ENCODE assay signal across 15 cellular contexts in the genomic region with DNA sequence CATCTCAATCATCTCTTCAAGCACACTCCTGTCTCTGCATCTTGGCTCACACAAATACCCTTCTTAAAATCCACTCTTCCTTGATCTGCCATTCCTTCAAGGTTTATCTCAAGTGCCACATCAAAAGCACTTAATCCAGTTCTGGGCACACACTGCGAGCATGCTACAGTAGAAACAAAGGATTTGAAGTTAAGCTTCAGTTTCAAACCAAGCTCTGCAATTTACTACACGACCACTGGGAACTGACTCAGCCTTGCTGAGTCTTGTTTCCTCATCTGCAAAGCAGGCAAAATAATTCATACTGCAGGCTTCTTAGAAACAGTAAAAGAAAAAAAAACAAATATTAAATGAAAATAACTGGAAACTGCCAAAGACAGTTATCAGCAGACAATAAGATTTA. TPM values are rescaled to one million over a fixed set of nuclear protein-coding genes. Genes with fewer than 3 reads are reported as not detected.
DNase-seq lines count a peak whose midpoint lies in the region; ATAC-seq, FAIRE-seq and TF ChIP-seq lines count a peak whose summit lies in the region.
"Had no signal": no experiment of that assay in that cellular context is flagged by ENCODE, and none has a peak within 500 bp of the region (broad histone marks: within the 10 kb centered on the region; RNA-seq: fewer than 3 reads in every experiment).

No MANE protein-coding gene starts in this region.

- H3K9me3 ChIP-seq in Caco-2 = no peaks in the 10 kb centered on the region
- H3K9me3 ChIP-seq in keratinocyte (ENCODE audit: control insufficient read depth, low read depth, low read length) = no peaks in the 10 kb centered on the region

- POLR2A ChIA-PET in Caco-2 (lab: Charles Lee) = no interaction called here

- no peak overlapping the region for H3K4me3 ChIP-seq in Caco-2 (ENCODE audit: low read depth, low read length)
- no peak overlapping the region for H3K4me3 ChIP-seq in HFF-Myc (replicated peaks; ENCODE audit: low read depth, low read length)
- H3K4me3 ChIP-seq in keratinocyte (ENCODE audit: control insufficient read depth in 2 of 3, extremely low read depth in 1 of 3, insufficient read depth in 2 of 3, low read depth in 1 of 3, low read length in 3 of 3) = no peak overlapping the region

- peak overlapping the region; percentile 55 for H3K27ac ChIP-seq in keratinocyte (ENCODE audit: control insufficient read depth, insufficient read depth, low read length)

- no peaks in the 10 kb centered on the region for H3K9me1 ChIP-seq in keratinocyte (ENCODE audit: control insufficient read depth, extremely low read depth, insufficient read depth, low read length)

- H3K27me3 ChIP-seq in Caco-2 (replicated peaks; ENCODE audit: control insufficient read depth, insufficient read depth, low read length) = no peaks in the 10 kb centered on the region
- no peaks in the 10 kb centered on the region for H3K27me3 ChIP-seq in keratinocyte (ENCODE audit: control insufficient read depth, extremely low read depth, insufficient read depth, low read length)

- H3K4me1 ChIP-seq in Caco-2 (peaks cover 49% of the 10 kb centered on the region), keratinocyte (ENCODE audit: control insufficient read depth, extremely low read depth, insufficient read depth, low read length) (peaks cover 44% of the 10 kb centered on the region)

- no peaks in the 10 kb centered on the region for H3K79me2 ChIP-seq in keratinocyte (ENCODE audit: control insufficient read depth, insufficient read depth, low read length)

- ATAC-seq in HG03139 (IDR thresholded peaks at IDR 0.05; ENCODE audit: unreplicated experiment) = no peak
- ATAC-seq: CD8-positive, alpha-beta T cell; stimulated activated naive CD8-positive, alpha-beta T cell treated with anti-CD3 and anti-CD28 coated beads, Interleukin-15, amount 100 ng/mL, for 72 hours had no signal

- peak; percentile 57 for FAIRE-seq in keratinocyte (lab: Jason Lieb, UNC)

- no peak overlapping the region for H3K9ac ChIP-seq in keratinocyte (ENCODE audit: control insufficient read depth, extremely low read depth, insufficient read depth, low read length)

- no peaks in the 10 kb centered on the region for H3K9me3 Mint-ChIP-seq in Caco-2 (ENCODE audit: unreplicated experiment)
- H3K9me3 Mint-ChIP-seq: CD8-positive, alpha-beta T cell; stimulated activated naive CD8-positive, alpha-beta T cell treated with anti-CD3 and anti-CD28 coated beads, Interleukin-15, amount 100 ng/mL, for 72 hours had no signal

- peaks cover 73% of the 10 kb centered on the region for H3K36me3 Mint-ChIP-seq in Caco-2 (ENCODE audit: insufficient read depth, unreplicated experiment)

- peak overlapping the region; percentile 3 for H3K4me2 ChIP-seq in keratinocyte (ENCODE audit: control insufficient read depth, extremely low read depth, insufficient read depth, low read depth, low read length)

- DNase-seq in Caco-2 (no peak), HFF-Myc (ENCODE audit: extremely low read depth, low read depth) (peak; percentile 2), amniotic epithelial cell (ENCODE audit: low read depth) (peak; percentile 63), keratinocyte (ENCODE audit: low read depth, low spot score) (no peak), HPDE6-E6E7 (ENCODE audit: extremely low spot score) (no peak), NAMALWA (ENCODE audit: low spot score) (no peak), DMS53 (lab: John Stamatoyannopoulos, UW) (no peak)
- DNase-seq: activated CD4-positive, CD25-positive, alpha-beta regulatory T cell treated with anti-CD3 and anti-CD28 coated beads, Interleukin-2, amount 50 U/mL, for 72 hours; CD8-positive, alpha-beta T cell; NCI-H1105 treated with DMSO at 0.1 percent for 48 hours; NCI-H526 treated with DMSO at 0.1 percent for 48 hours; Right ventricle myocardium superior; stimulated activated CD4-positive, alpha-beta T cell treated with anti-CD3 and anti-CD28 coated beads, Interleukin-4, amount 100 ng/mL, for 4 hours; stimulated activated naive CD8-positive, alpha-beta T cell treated with anti-CD3 and anti-CD28 coated beads, Interleukin-15, amount 100 ng/mL, for 72 hours had no signal

- CTCF ChIA-PET in Caco-2 (lab: Charles Lee) = no interaction called here

- BruUV-seq in Caco-2 (replicated peaks; lab: Mats Ljungman, UMichigan) = TSS peak; percentile 20

- H3K4me1 Mint-ChIP-seq in Caco-2 (ENCODE audit: low read depth, unreplicated experiment) = peaks cover 19% of the 10 kb centered on the region
- H3K4me1 Mint-ChIP-seq: stimulated activated naive CD8-positive, alpha-beta T cell treated with anti-CD3 and anti-CD28 coated beads, Interleukin-15, amount 100 ng/mL, for 72 hours had no signal

- intact Hi-C loops in Caco-2 (cut with micrococcal nuclease; ENCODE audit: unreplicated experiment) = loop anchor here (2.0 kb wide), 1 partner anchor 57 kb away; no protein-coding TSS in a partner anchor

- no peak overlapping the region for H2AFZ ChIP-seq in keratinocyte (ENCODE audit: control insufficient read depth, low read length)

- dilution Hi-C loops in keratinocyte (cut with MboI; ENCODE audit: extremely low pct_ligation_motif_present, low sequenced_read_pairs) = no loop called here

- H3K36me3 ChIP-seq in Caco-2 (ENCODE audit: control insufficient read depth, insufficient read depth, low read length) (peaks cover 2% of the 10 kb centered on the region; the same call in 1 of the 2 replicates), keratinocyte (ENCODE audit: control insufficient read depth in 2 of 2, extremely low read depth in 1 of 2, insufficient read depth in 2 of 2, low read length in 2 of 2) (peaks cover 9 to 33% of the 10 kb centered on the region in 2 experiments)

- peak overlapping the region; percentile 46 for H3K27ac Mint-ChIP-seq in Caco-2 (ENCODE audit: unreplicated experiment)
- H3K27ac Mint-ChIP-seq: CD8-positive, alpha-beta T cell had no signal

- peak overlapping the region; percentile 1 for H3K4me3 Mint-ChIP-seq in Caco-2 (ENCODE audit: unreplicated experiment)
- H3K4me3 Mint-ChIP-seq: CD8-positive, alpha-beta T cell; stimulated activated naive CD8-positive, alpha-beta T cell treated with anti-CD3 and anti-CD28 coated beads, Interleukin-15, amount 100 ng/mL, for 72 hours had no signal

- no peaks in the 10 kb centered on the region for H4K20me1 ChIP-seq in keratinocyte (ENCODE audit: control insufficient read depth, extremely low read depth, insufficient read depth, low read length)

- H3K27me3 Mint-ChIP-seq in Caco-2 (ENCODE audit: insufficient read depth, unreplicated experiment) = no peaks in the 10 kb centered on the region
- H3K27me3 Mint-ChIP-seq: stimulated activated naive CD8-positive, alpha-beta T cell treated with anti-CD3 and anti-CD28 coated beads, Interleukin-15, amount 100 ng/mL, for 72 hours had no signal

- TF ChIP-seq CTCF in Caco-2 (IDR thresholded peaks at IDR 0.05; ENCODE audit: insufficient read depth in 1 of 2, low read depth in 1 of 2, low read length in 1 of 2, severe bottlenecking in 1 of 2, unreplicated experiment in 1 of 2) (no peak), HFF-Myc (IDR thresholded peaks at IDR 0.05; ENCODE audit: low read depth, low read length, missing control alignments) (no peak), keratinocyte (optimal IDR thresholded peaks at IDR 0.05 in 1 of 3, IDR thresholded peaks at IDR 0.05 in 1 of 3, conservative IDR thresholded peaks at IDR 0.05 in 1 of 3; ENCODE audit: extremely low read depth in 1 of 3, insufficient read depth in 2 of 3, low read length in 3 of 3) (peak in 1 of 3 experiments; percentile 17)

RNA-seq across cellular contexts. Expression of a gene that starts 50.5 kb away (rescaled TPM):
- total RNA-seq in Caco-2 (2022) = 107 and 111 TPM in 2 replicates
- 30.9 to 112 TPM (median 89.7 TPM) in 3 replicates for polyA plus RNA-seq in keratinocyte
- 28.2 TPM for polyA plus RNA-seq in keratinocyte (2011; ENCODE audit: low read depth)
- polyA plus RNA-seq in keratinocyte (2011; cell fraction: cytosol; rRNA removed) = 49.6 and 89.7 TPM in 2 replicates
- polyA plus RNA-seq in keratinocyte (2011; cell fraction: nucleus; rRNA removed) = 22.9 and 28.1 TPM in 2 replicates
- 13.2 and 88.8 TPM in 2 replicates for polyA plus RNA-seq in keratinocyte (2012; ENCODE audit: low replicate concordance)
- 5.0 to 54.5 TPM (median 13.6 TPM) in 3 replicates for polyA minus RNA-seq in keratinocyte
- 39.3 TPM for polyA minus RNA-seq in keratinocyte (2011; cell fraction: cytosol; rRNA and poly(A)+ RNA removed)
- polyA minus RNA-seq in keratinocyte (2011; cell fraction: nucleus; rRNA and poly(A)+ RNA removed) = 5.5 and 11.1 TPM in 2 replicates

RNA-seq across cellular contexts. Expression of a gene that starts 56.0 kb away (rescaled TPM):
- 99.2 and 110 TPM in 2 replicates for total RNA-seq in Caco-2 (2022)
- 40.0 to 46.1 TPM (median 41.6 TPM) in 3 replicates for polyA plus RNA-seq in keratinocyte
- 7.0 TPM for polyA plus RNA-seq in keratinocyte (2011; ENCODE audit: low read depth)
- polyA plus RNA-seq in keratinocyte (2011; cell fraction: cytosol; rRNA removed) = 12.6 and 23.7 TPM in 2 replicates
- 56.7 and 60.9 TPM in 2 replicates for polyA plus RNA-seq in keratinocyte (2011; cell fraction: nucleus; rRNA removed)
- 14.0 and 27.5 TPM in 2 replicates for polyA plus RNA-seq in keratinocyte (2012; ENCODE audit: low replicate concordance)
- 74.8 to 108 TPM (median 101 TPM) in 3 replicates for polyA minus RNA-seq in keratinocyte
- polyA minus RNA-seq in keratinocyte (2011; cell fraction: cytosol; rRNA and poly(A)+ RNA removed) = 33.6 TPM
- 82.5 and 161 TPM in 2 replicates for polyA minus RNA-seq in keratinocyte (2011; cell fraction: nucleus; rRNA and poly(A)+ RNA removed)

Comparison
In these comparisons a context has a peak if more than half of its experiments do, and no peak if none do; other contexts are left out.
1. DNase-seq: peak in HFF-Myc (single experiment) and amniotic epithelial cell (single experiment); none in Caco-2 (0 of 2), keratinocyte (single experiment), HPDE6-E6E7 (single experiment), NAMALWA (single experiment) and DMS53 (single experiment).